Comparison of ENCODE assay signal across 1 cellular context in the genomic region with DNA sequence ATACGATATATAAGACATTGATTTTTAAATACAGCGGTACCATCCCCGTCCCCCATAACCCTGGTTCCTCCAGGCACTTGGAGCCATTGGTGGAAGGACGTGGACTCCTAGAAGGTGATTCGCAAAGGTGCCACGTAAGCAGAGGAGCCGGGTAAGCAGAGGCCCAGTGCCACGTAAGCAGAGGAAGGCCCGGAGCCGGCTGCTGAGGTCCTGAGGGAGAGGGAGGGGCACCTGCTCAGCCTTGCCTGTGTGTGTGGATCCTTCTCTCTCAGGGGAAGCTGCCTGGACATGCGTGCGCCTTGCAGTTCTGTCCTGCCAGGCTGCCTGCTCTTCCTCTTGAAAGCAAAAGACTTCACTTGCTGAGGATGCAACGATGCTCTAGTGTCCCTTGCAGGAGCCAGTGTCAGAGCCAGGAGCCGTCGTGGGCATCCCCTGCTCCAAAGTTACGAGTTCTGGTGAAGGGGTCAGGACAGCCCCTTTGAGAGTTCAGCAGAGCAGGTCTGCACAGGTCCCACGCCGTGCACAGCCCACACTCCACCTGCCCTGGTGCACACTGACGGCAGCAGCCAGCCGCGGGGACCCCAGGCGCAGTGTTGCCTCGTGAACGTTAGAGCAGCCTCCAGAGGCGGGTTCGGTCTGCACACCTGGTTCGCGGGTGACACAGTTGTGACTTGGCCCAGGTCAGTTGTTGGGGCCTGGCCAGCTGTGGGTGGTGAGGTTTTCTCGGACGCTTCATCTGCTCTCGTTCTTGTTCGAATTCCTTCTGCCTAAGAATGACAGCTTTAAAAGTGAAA.
TF ChIP-seq lines count a peak whose summit lies in the region.

No MANE protein-coding gene starts in this region.

TF ChIP-seq in A549, 52 proteins besides CTCF, POLR2A, EP300 and RAD21:
- TF ChIP-seq JUNB (IDR thresholded peaks at IDR 0.05) (no peak), CHD4 (IDR thresholded peaks at IDR 0.05; ENCODE audit: borderline replicate concordance) (no peak), ESRRA (IDR thresholded peaks at IDR 0.05; ENCODE audit: borderline replicate concordance, low read length) (no peak), CBX2 (IDR thresholded peaks at IDR 0.05; ENCODE audit: borderline replicate concordance, low read depth) (no peak), CBX8 (IDR thresholded peaks at IDR 0.05) (no peak), RFX5 (IDR thresholded peaks at IDR 0.05) (no peak), ZSCAN20 (CRISPR knock-in tag; IDR thresholded peaks at IDR 0.05) (no peak)
